In genomic region chr10:71584461-71584860, GRCh38 we compare ENCODE assay signal across 25 cellular contexts.
"Had no signal": no experiment of that assay in that cellular context is flagged by ENCODE, and none has a peak within 500 bp of the region (broad histone marks: within the 10 kb centered on the region; RNA-seq: fewer than 3 reads in every experiment).

No MANE protein-coding gene starts in this region.

- H3K4me1 Mint-ChIP-seq: activated B cell treated with CpG ODN at 0.5 μM for 24 hours; activated naive CD4-positive, alpha-beta T cell treated with anti-CD3 and anti-CD28 coated beads, Interleukin-2, amount 50 U/mL, for 24 hours; activated naive CD8-positive, alpha-beta T cell treated with anti-CD3 and anti-CD28 coated beads, Interleukin-2, amount 50 U/mL, for 24 hours; activated T-helper 17 cell treated with anti-CD3 and anti-CD28 coated beads, Interleukin-2, amount 50 U/mL, for 72 hours; mesothelial cell of epicardium; naive thymus-derived CD4-positive, alpha-beta T cell had no signal

- H3K9me3 ChIP-seq: esophagus muscularis mucosa, right atrium auricular region, suprapubic skin, tibial artery, upper lobe of right lung had no signal

- H3K36me3 ChIP-seq: esophagus muscularis mucosa, right atrium auricular region, suprapubic skin, tibial artery, upper lobe of right lung had no signal

- H3K4me1 ChIP-seq: esophagus muscularis mucosa, right atrium auricular region, suprapubic skin, tibial artery, upper lobe of right lung had no signal

- H3K4me3 Mint-ChIP-seq: activated B cell treated with CpG ODN at 0.5 μM for 24 hours; activated CD8-positive, alpha-beta T cell treated with anti-CD3 and anti-CD28 coated beads for 36 hours; activated naive CD4-positive, alpha-beta T cell treated with anti-CD3 and anti-CD28 coated beads, Interleukin-2, amount 50 U/mL, for 24 hours; activated naive CD8-positive, alpha-beta T cell treated with anti-CD3 and anti-CD28 coated beads, Interleukin-2, amount 50 U/mL, for 24 hours; activated T-cell treated with anti-CD3 and anti-CD28 coated beads, Interleukin-2, amount 50 U/mL, for 4 hours; activated T-helper 17 cell treated with anti-CD3 and anti-CD28 coated beads, Interleukin-2, amount 50 U/mL, for 72 hours; brain; dendritic cell treated with granulocyte-macrophage colony-stimulating factor and Interleukin-4, amounts not matched to agents 40 ng/mL and 50 ng/mL, for 4 days; mesothelial cell of epicardium; naive thymus-derived CD4-positive, alpha-beta T cell; T-helper 17 cell had no signal

- H3K4me3 ChIP-seq: esophagus muscularis mucosa, right atrium auricular region, suprapubic skin, tibial artery, upper lobe of right lung had no signal

- H3K27me3 ChIP-seq: esophagus muscularis mucosa, right atrium auricular region, suprapubic skin, upper lobe of right lung had no signal

- H3K27me3 Mint-ChIP-seq: activated CD8-positive, alpha-beta T cell treated with anti-CD3 and anti-CD28 coated beads for 36 hours; activated naive CD4-positive, alpha-beta T cell treated with anti-CD3 and anti-CD28 coated beads, Interleukin-2, amount 50 U/mL, for 24 hours; brain had no signal

- DNase-seq: activated B cell treated with CpG ODN at 0.5 μM for 24 hours; activated CD4-positive, alpha-beta T cell treated with anti-CD3 and anti-CD28 coated beads, Interleukin-2, amount 50 U/mL, for 1 hour; activated CD8-positive, alpha-beta T cell treated with anti-CD3 and anti-CD28 coated beads for 36 hours; activated naive CD8-positive, alpha-beta T cell treated with anti-CD3 and anti-CD28 coated beads, Interleukin-2, amount 50 U/mL, for 24 hours; activated T-cell treated with anti-CD3 and anti-CD28 coated beads, Interleukin-2, amount 50 U/mL, for 4 hours; amygdala; glutamatergic neuron; left cardiac atrium; left ventricle myocardium superior; naive thymus-derived CD4-positive, alpha-beta T cell; occipital lobe; stimulated activated CD4-positive, alpha-beta T cell treated with anti-CD3 and anti-CD28 coated beads, Interleukin-15, amount 100 ng/mL, for 24 hours; stimulated activated naive CD4-positive, alpha-beta T cell; T-helper 17 cell; T1000; tibial artery; upper lobe of right lung had no signal

- H3K36me3 Mint-ChIP-seq: activated naive CD4-positive, alpha-beta T cell treated with anti-CD3 and anti-CD28 coated beads, Interleukin-2, amount 50 U/mL, for 24 hours; brain; mesothelial cell of epicardium; naive thymus-derived CD4-positive, alpha-beta T cell had no signal

- ATAC-seq: activated CD8-positive, alpha-beta T cell treated with anti-CD3 and anti-CD28 coated beads for 36 hours; activated naive CD8-positive, alpha-beta T cell treated with anti-CD3 and anti-CD28 coated beads, Interleukin-2, amount 50 U/mL, for 24 hours; activated T-cell treated with anti-CD3 and anti-CD28 coated beads, Interleukin-2, amount 50 U/mL, for 4 hours; activated T-helper 17 cell treated with anti-CD3 and anti-CD28 coated beads, Interleukin-2, amount 50 U/mL, for 72 hours; left cardiac atrium; left ventricle myocardium superior; naive thymus-derived CD4-positive, alpha-beta T cell; T-helper 17 cell; upper lobe of right lung had no signal

- H3K27ac Mint-ChIP-seq: activated B cell treated with CpG ODN at 0.5 μM for 24 hours; activated CD8-positive, alpha-beta T cell treated with anti-CD3 and anti-CD28 coated beads for 36 hours; activated naive CD4-positive, alpha-beta T cell treated with anti-CD3 and anti-CD28 coated beads, Interleukin-2, amount 50 U/mL, for 24 hours; activated naive CD8-positive, alpha-beta T cell treated with anti-CD3 and anti-CD28 coated beads, Interleukin-2, amount 50 U/mL, for 24 hours; activated T-helper 17 cell treated with anti-CD3 and anti-CD28 coated beads, Interleukin-2, amount 50 U/mL, for 72 hours; brain; dendritic cell treated with granulocyte-macrophage colony-stimulating factor and Interleukin-4, amounts not matched to agents 40 ng/mL and 50 ng/mL, for 4 days; mesothelial cell of epicardium; naive thymus-derived CD4-positive, alpha-beta T cell; T-helper 17 cell had no signal

- H3K9me3 Mint-ChIP-seq: activated B cell treated with CpG ODN at 0.5 μM for 24 hours; activated CD8-positive, alpha-beta T cell treated with anti-CD3 and anti-CD28 coated beads for 36 hours; activated naive CD4-positive, alpha-beta T cell treated with anti-CD3 and anti-CD28 coated beads, Interleukin-2, amount 50 U/mL, for 24 hours; activated naive CD8-positive, alpha-beta T cell treated with anti-CD3 and anti-CD28 coated beads, Interleukin-2, amount 50 U/mL, for 24 hours; activated T-cell treated with anti-CD3 and anti-CD28 coated beads, Interleukin-2, amount 50 U/mL, for 4 hours; activated T-helper 17 cell treated with anti-CD3 and anti-CD28 coated beads, Interleukin-2, amount 50 U/mL, for 72 hours; dendritic cell treated with granulocyte-macrophage colony-stimulating factor and Interleukin-4, amounts not matched to agents 40 ng/mL and 50 ng/mL, for 4 days; mesothelial cell of epicardium; naive thymus-derived CD4-positive, alpha-beta T cell had no signal

- H3K27ac ChIP-seq: esophagus muscularis mucosa, right atrium auricular region, suprapubic skin, tibial artery, upper lobe of right lung had no signal
